Comparison of ENCODE assay signal across 15 cellular contexts in genomic region chr1:8112611-8113256, GRCh38.
"Had no signal": no experiment of that assay in that cellular context is flagged by ENCODE, and none has a peak within 500 bp of the region (broad histone marks: within the 10 kb centered on the region; RNA-seq: fewer than 3 reads in every experiment).

No MANE protein-coding gene starts in this region.

- H3K9me3 Mint-ChIP-seq: activated CD8-positive, alpha-beta T cell treated with anti-CD3 and anti-CD28 coated beads for 36 hours; activated T-helper 1 cell treated with anti-CD3 and anti-CD28 coated beads, Interleukin-12 subunit alpha, Interleukin-12 subunit beta, Interleukin-2, Interleukin-4 antibody, amounts not matched to agents 30 ng/mL and 10 ng/mL and 1 ng/mL, durations not matched to agents 14 hours and 24 hours and 36 hours; stimulated activated naive CD8-positive, alpha-beta T cell treated with anti-CD3 and anti-CD28 coated beads, Interleukin-15, amount 100 ng/mL, for 72 hours; T-cell had no signal

- H3K36me3 ChIP-seq: thoracic aorta, WERI-Rb-1 had no signal

- ATAC-seq: left colon; stimulated activated naive CD8-positive, alpha-beta T cell treated with anti-CD3 and anti-CD28 coated beads, Interleukin-15, amount 100 ng/mL, for 72 hours had no signal

- H3K27me3 Mint-ChIP-seq: activated CD8-positive, alpha-beta T cell treated with anti-CD3 and anti-CD28 coated beads for 36 hours; stimulated activated naive CD8-positive, alpha-beta T cell treated with anti-CD3 and anti-CD28 coated beads, Interleukin-15, amount 100 ng/mL, for 72 hours; T-cell had no signal

- H3K27ac Mint-ChIP-seq: activated T-helper 1 cell treated with anti-CD3 and anti-CD28 coated beads, Interleukin-12 subunit alpha, Interleukin-12 subunit beta, Interleukin-2, Interleukin-4 antibody, amounts not matched to agents 30 ng/mL and 10 ng/mL and 1 ng/mL, durations not matched to agents 14 hours and 24 hours and 36 hours; stimulated activated naive CD8-positive, alpha-beta T cell treated with anti-CD3 and anti-CD28 coated beads, Interleukin-15, amount 100 ng/mL, for 72 hours had no signal

- H3K36me3 Mint-ChIP-seq: T-cell had no signal

- H3K27ac ChIP-seq: WERI-Rb-1 had no signal

- H3K4me3 Mint-ChIP-seq: activated CD8-positive, alpha-beta T cell treated with anti-CD3 and anti-CD28 coated beads for 36 hours; activated T-helper 1 cell treated with anti-CD3 and anti-CD28 coated beads, Interleukin-12 subunit alpha, Interleukin-12 subunit beta, Interleukin-2, Interleukin-4 antibody, amounts not matched to agents 30 ng/mL and 10 ng/mL and 1 ng/mL, durations not matched to agents 14 hours and 24 hours and 36 hours; stimulated activated naive CD8-positive, alpha-beta T cell treated with anti-CD3 and anti-CD28 coated beads, Interleukin-15, amount 100 ng/mL, for 72 hours had no signal

- DNase-seq: activated CD4-positive, alpha-beta T cell treated with anti-CD3 and anti-CD28 coated beads for 4 hours; activated CD8-positive, alpha-beta memory T cell treated with anti-CD3 and anti-CD28 coated beads, Interleukin-2, amount 50 U/mL, for 4 hours; activated naive CD4-positive, alpha-beta T cell; caudate nucleus; cortex of kidney; effector CD8-positive, alpha-beta T cell; hypothalamus; left colon; stimulated activated CD4-positive, alpha-beta T cell treated with anti-CD3 and anti-CD28 coated beads, Interleukin-4, amount 100 ng/mL, for 24 hours; stimulated activated naive CD8-positive, alpha-beta T cell treated with anti-CD3 and anti-CD28 coated beads, Interleukin-15, amount 100 ng/mL, for 72 hours; T-cell had no signal

- H3K4me3 ChIP-seq: thoracic aorta had no signal
